In genomic region chr7:129144834-129145668, GRCh38 we compare ENCODE assay signal across 8 cellular contexts. TPM values are rescaled to one million over a fixed set of nuclear protein-coding genes. Genes with fewer than 3 reads are reported as not detected.
DNase-seq lines count a peak whose midpoint lies in the region; ATAC-seq, FAIRE-seq and TF ChIP-seq lines count a peak whose summit lies in the region.

No MANE protein-coding gene starts in this region.

- H4K20me1 ChIP-seq in MM.1S (ENCODE audit: insufficient read depth, low read length) (no peaks in the 10 kb centered on the region), K562 (replicated peaks; ENCODE audit: control insufficient read depth, insufficient read depth, low read length) (no peaks in the 10 kb centered on the region; the same call in 1 of the 2 replicates)

- H3K36me3 Mint-ChIP-seq in CD4-positive, CD25-positive, alpha-beta regulatory T cell = no peaks in the 10 kb centered on the region

- H3K4me1 Mint-ChIP-seq in CD4-positive, CD25-positive, alpha-beta regulatory T cell = peaks cover 0 to 23% (median 13%) of the 10 kb centered on the region in 4 donors

- H2AFZ ChIP-seq in MM.1S (ENCODE audit: low read length) (peak overlapping the region; percentile 86), K562 (ENCODE audit: low read depth, low read length) (no peak overlapping the region)

- no peak overlapping the region for H3K4me3 ChIP-seq in CD4-positive, CD25-positive, alpha-beta regulatory T cell (ENCODE audit: low read depth, low read length)
- peak overlapping the region; percentile 86 for H3K4me3 ChIP-seq in MM.1S (ENCODE audit: low read length)
- peak overlapping the region; percentile 11; the same call in 1 of the 2 replicates for H3K4me3 ChIP-seq in K562
- H3K4me3 ChIP-seq in mucosa of descending colon = no peak overlapping the region

- TF ChIP-seq EP300 in K562 (IDR thresholded peaks at IDR 0.05; ENCODE audit: low read length) = no peak

- H3K79me2 ChIP-seq in MM.1S (ENCODE audit: low read length) = peaks cover 33% of the 10 kb centered on the region
- no peaks in the 10 kb centered on the region for H3K79me2 ChIP-seq in K562 (ENCODE audit: control insufficient read depth, insufficient read depth, low read length)

- CTCF ChIA-PET in K562 (lab: Yijun Ruan, JAX; ENCODE audit: low intra/inter-chr PET ratio) = interaction anchor here (1.6 kb wide), 1 partner anchor 327 kb away, joined by 3 read pairs; no protein-coding TSS in a partner anchor

- intact Hi-C loops in K562 (cut with micrococcal nuclease) = no loop called here
- intact Hi-C loops in mucosa of descending colon (cut with DNase I, micrococcal nuclease) = no loop called here

- H3K9me3 Mint-ChIP-seq in CD4-positive, CD25-positive, alpha-beta regulatory T cell = peaks cover 0 to 3% (median 0%) of the 10 kb centered on the region in 7 donors

- no peak for TF ChIP-seq POLR2A in K562 (conservative IDR thresholded peaks at IDR 0.05)

- no peak for FAIRE-seq in K562 (lab: Jason Lieb, UNC)

- no TSS peak for BruUV-seq in K562 (replicated peaks; lab: Mats Ljungman, UMichigan)

- H3K27ac ChIP-seq in CD4-positive, CD25-positive, alpha-beta regulatory T cell (ENCODE audit: insufficient read depth, low read length, poor library complexity, severe bottlenecking) = no peak overlapping the region
- H3K27ac ChIP-seq in MM.1S (ENCODE audit: low read length) = no peak overlapping the region
- H3K27ac ChIP-seq in K562 (ENCODE audit: extremely low read depth, low read depth, low read length) = no peak overlapping the region

- peaks cover 14% of the 10 kb centered on the region for H3K4me1 ChIP-seq in CD4-positive, CD25-positive, alpha-beta regulatory T cell (ENCODE audit: control insufficient read depth, insufficient read depth, low read length, poor library complexity, severe bottlenecking)
- H3K4me1 ChIP-seq in MM.1S (ENCODE audit: low read length) (peaks cover 10% of the 10 kb centered on the region; the same call in 1 of the 2 replicates), K562 (replicated peaks in 1 of 2; ENCODE audit: control insufficient read depth in 2 of 2, insufficient read depth in 2 of 2, low read length in 2 of 2) (peaks cover 6 to 18% of the 10 kb centered on the region in 2 experiments; a peak in 4 of 5 replicates), mucosa of descending colon (ENCODE audit: low read depth) (no peaks in the 10 kb centered on the region)

- POLR2A ChIA-PET in K562 (lab: Yijun Ruan, JAX) = interaction anchor here (0.6 to 1.2 kb wide), 2 partner anchors 156 to 197 kb away, joined by 3 read pairs; no protein-coding TSS in a partner anchor

- H3K9ac ChIP-seq in MM.1S (ENCODE audit: low read length) (peak overlapping the region; percentile 63), K562 (ENCODE audit: insufficient read depth in 1 of 2, low read depth in 2 of 2, low read length in 2 of 2) (0 out of 4 replicates have a peak overlapping the region, but pooled peaks of 1 of the 2 experiments have one; percentile 6)

- no peak for TF ChIP-seq RAD21 in K562 (CRISPR knock-in tag; conservative IDR thresholded peaks at IDR 0.05 in 1 of 2, IDR thresholded peaks at IDR 0.05 in 1 of 2)

- H3K27me3 ChIP-seq in CD4-positive, CD25-positive, alpha-beta regulatory T cell (ENCODE audit: control insufficient read depth, insufficient read depth, low read length) = peaks cover 20% of the 10 kb centered on the region
- no peaks in the 10 kb centered on the region for H3K27me3 ChIP-seq in MM.1S (replicated peaks; ENCODE audit: insufficient read depth, low read length)
- peaks cover 61 to 78% of the 10 kb centered on the region in 2 experiments for H3K27me3 ChIP-seq in K562 (ENCODE audit: control insufficient read depth in 2 of 2, insufficient read depth in 2 of 2, low read length in 2 of 2)

- H3K9me2 ChIP-seq in MM.1S (replicated peaks; ENCODE audit: insufficient read depth, low read length) = no peaks in the 10 kb centered on the region

- H3K9me1 ChIP-seq in K562 (ENCODE audit: control insufficient read depth, insufficient read depth, low read length) = no peaks in the 10 kb centered on the region

- H3K4me2 ChIP-seq in MM.1S (ENCODE audit: low read depth, low read length) = peak overlapping the region; percentile 91
- peak overlapping the region; percentile 7 for H3K4me2 ChIP-seq in K562 (ENCODE audit: insufficient read depth, low read length)

- no peaks in the 10 kb centered on the region for H3F3A ChIP-seq in MM.1S (ENCODE audit: insufficient read depth, low read length)

- H3K9me3 ChIP-seq in CD4-positive, CD25-positive, alpha-beta regulatory T cell (ENCODE audit: control insufficient read depth in 2 of 2, low read length in 2 of 2) = no peaks in the 10 kb centered on the region
- H3K9me3 ChIP-seq in MM.1S (replicated peaks; ENCODE audit: insufficient read depth, low read length) (no peaks in the 10 kb centered on the region), K562 (replicated peaks; ENCODE audit: control insufficient read depth, insufficient read depth, low read depth, low read length) (no peaks in the 10 kb centered on the region), mucosa of descending colon (no peaks in the 10 kb centered on the region)

- peak overlapping the region in 1 of 3 donors; percentile 15 for H3K27ac Mint-ChIP-seq in CD4-positive, CD25-positive, alpha-beta regulatory T cell

- 11% methylated on average over 49 of the region's 58 CpGs for WGBS in K562 (ENCODE audit: insufficient coverage, low coverage, missing lambda C conversion rate)

- peak; percentile 6 to 26 for ATAC-seq in CD4-positive, CD25-positive, alpha-beta regulatory T cell (ENCODE audit: low read depth in 2 of 2)
- ATAC-seq in GM21360 (IDR thresholded peaks at IDR 0.05; ENCODE audit: unreplicated experiment) (peak; percentile 15), K562 (no peak), mucosa of descending colon (peak; percentile 12), GM21515 (IDR thresholded peaks at IDR 0.05; ENCODE audit: unreplicated experiment) (no peak)

- TF ChIP-seq CTCF in MM.1S (IDR thresholded peaks at IDR 0.05; ENCODE audit: low read length) (peak; percentile 70), K562 (IDR thresholded peaks at IDR 0.05 in 2 of 3, conservative IDR thresholded peaks at IDR 0.05 in 1 of 3; ENCODE audit: insufficient read depth in 2 of 3, low read depth in 1 of 3, low read length in 3 of 3) (peak; percentile 11 to 31 (median 16); a peak in 1 of 6 replicates), mucosa of descending colon (IDR thresholded peaks at IDR 0.05) (no peak)

- in situ Hi-C loops in K562 (cut with MboI) = no loop called here

- H3K27me3 Mint-ChIP-seq in CD4-positive, CD25-positive, alpha-beta regulatory T cell = peaks cover 65% of the 10 kb centered on the region

- peak overlapping the region; percentile 55 to 92 (median 86) for H3K4me3 Mint-ChIP-seq in CD4-positive, CD25-positive, alpha-beta regulatory T cell

- H3K36me3 ChIP-seq in CD4-positive, CD25-positive, alpha-beta regulatory T cell (ENCODE audit: control insufficient read depth, insufficient read depth, low read length) = no peaks in the 10 kb centered on the region
- H3K36me3 ChIP-seq in MM.1S (replicated peaks; ENCODE audit: insufficient read depth, low read length) (no peaks in the 10 kb centered on the region), K562 (ENCODE audit: control insufficient read depth, insufficient read depth, low read length) (no peaks in the 10 kb centered on the region), mucosa of descending colon (ENCODE audit: low read depth) (no peaks in the 10 kb centered on the region)

- peak in 1 of 3 donors; percentile 19 for DNase-seq in CD4-positive, CD25-positive, alpha-beta regulatory T cell
- DNase-seq in MM.1S (no peak), K562 (ENCODE audit: extremely low read depth in 1 of 4, low spot score in 3 of 4) (peak in 1 of 4 experiments; percentile 42), mucosa of descending colon (peak; percentile 34 to 53 (median 39)), SIG-M5 (lab: John Stamatoyannopoulos, UW) (no peak), NCI-H2107 treated with DMSO at 0.1 percent for 48 hours (lab: John Stamatoyannopoulos, UW; ENCODE audit: unreplicated experiment) (no peak)

RNA-seq across cellular contexts. Expression of gene TSPAN33, which starts 0.5 kb away (rescaled TPM):
- 4.5 TPM for total RNA-seq in CD4-positive, CD25-positive, alpha-beta regulatory T cell
- polyA plus RNA-seq in CD4-positive, CD25-positive, alpha-beta regulatory T cell = 1 to 10 TPM in 3 of 4 donors, under 1 TPM in 1; 0.96 to 3.2 (median 2.2) TPM
- 1.5 and 3.2 TPM in 2 replicates for total RNA-seq in K562 (2011; cell fraction: chromatin; rRNA removed; ENCODE audit: low replicate concordance)
- total RNA-seq in K562 (2011; cell fraction: nucleolus; rRNA removed) = 1.3 and 3.2 TPM in 2 replicates
- 2.9 and 3.9 TPM in 2 replicates for total RNA-seq in K562 (2011; cell fraction: nucleoplasm; rRNA removed)
- total RNA-seq in K562 (2014; rRNA removed) (0.20 and 0.23 TPM in 2 replicates), K562 (2014; rRNA removed; fragmentation: Illumina TruSeq; extraction: Trizol) (0.19 and 0.25 TPM in 2 replicates), K562 (2015; rRNA removed; fragmentation: Illumina TruSeq; extraction: Trizol) (not detected in 2 replicates), K562 (2021) (0.27 and 0.76 TPM in 2 replicates), mucosa of descending colon (10 to 100 TPM in 1 of 3 donors, 1 to 10 TPM in 2; 9.8 to 15.1 (median 10.0) TPM)
- polyA plus RNA-seq in K562 (2011; rRNA removed) (1.2 and 1.5 TPM in 2 replicates), K562 (2014; fragmentation: Illumina TruSeq; extraction: Trizol) (0.21 and 0.42 TPM in 2 replicates), K562 (2014; fragmentation: Nextera tagmentation; extraction: Ambion mirVana) (under 1 TPM in 1 of 2 experiments, not detected in 1; 0.03 TPM), K562 (2014; rRNA removed) (0.19 TPM in 1 of 2 replicates, not detected in the other)
- polyA plus RNA-seq in K562 (2011; cell fraction: cytosol; rRNA removed) = 1.6 and 1.7 TPM in 2 replicates
- 1.3 and 1.6 TPM in 2 replicates for polyA plus RNA-seq in K562 (2011; cell fraction: nucleus; rRNA removed)
- 0.16 and 0.30 TPM in 2 replicates for polyA plus RNA-seq in K562 (2012)
- polyA minus RNA-seq in K562 (2011; rRNA and poly(A)+ RNA removed) = 1.1 and 1.6 TPM in 2 replicates
- 1.2 and 1.3 TPM in 2 replicates for polyA minus RNA-seq in K562 (2011; cell fraction: cytosol; rRNA and poly(A)+ RNA removed)
- 0.54 and 1.2 TPM in 2 replicates for polyA minus RNA-seq in K562 (2011; cell fraction: nucleus; rRNA and poly(A)+ RNA removed)

RNA-seq across cellular contexts. Expression of gene SMO, which starts 43.4 kb away (rescaled TPM):
- total RNA-seq in CD4-positive, CD25-positive, alpha-beta regulatory T cell = 0.12 TPM
- polyA plus RNA-seq in CD4-positive, CD25-positive, alpha-beta regulatory T cell = not detected
- 0.60 TPM in 1 of 2 replicates, not detected in the other for total RNA-seq in K562 (2011; cell fraction: chromatin; rRNA removed; ENCODE audit: low replicate concordance)
- total RNA-seq in K562 (2011; cell fraction: nucleolus; rRNA removed) = 0.39 and 0.67 TPM in 2 replicates
- 1.2 TPM in 1 of 2 replicates, not detected in the other for total RNA-seq in K562 (2011; cell fraction: nucleoplasm; rRNA removed)
- total RNA-seq in K562 (2014; rRNA removed) (0.05 TPM in 1 of 2 replicates, not detected in the other), K562 (2014; rRNA removed; fragmentation: Illumina TruSeq; extraction: Trizol) (not detected in 2 replicates), K562 (2015; rRNA removed; fragmentation: Illumina TruSeq; extraction: Trizol) (not detected in 2 replicates), K562 (2021) (0.07 and 0.13 TPM in 2 replicates), mucosa of descending colon (10 to 100 TPM in 1 of 3 donors, 1 to 10 TPM in 2; 2.1 to 11.2 (median 2.2) TPM)
- polyA plus RNA-seq in K562 (2011; rRNA removed) (0.10 and 0.11 TPM in 2 replicates), K562 (2014; fragmentation: Illumina TruSeq; extraction: Trizol) (not detected in 2 replicates), K562 (2014; fragmentation: Nextera tagmentation; extraction: Ambion mirVana) (not detected), K562 (2014; rRNA removed) (0.11 TPM in 1 of 2 replicates, not detected in the other)
- polyA plus RNA-seq in K562 (2011; cell fraction: cytosol; rRNA removed) = 0.10 and 0.24 TPM in 2 replicates
- 0.41 and 0.91 TPM in 2 replicates for polyA plus RNA-seq in K562 (2011; cell fraction: nucleus; rRNA removed)
- polyA plus RNA-seq in K562 (2012) = not detected in 2 replicates
- polyA minus RNA-seq in K562 (2011; rRNA and poly(A)+ RNA removed) = 0.07 and 0.24 TPM in 2 replicates
- not detected in 2 replicates for polyA minus RNA-seq in K562 (2011; cell fraction: cytosol; rRNA and poly(A)+ RNA removed)
- 0.11 TPM in 1 of 2 replicates, not detected in the other for polyA minus RNA-seq in K562 (2011; cell fraction: nucleus; rRNA and poly(A)+ RNA removed)

Comparison
In these comparisons a context has a peak if more than half of its experiments do, and no peak if none do; other contexts are left out.
1. ATAC-seq: peak in CD4-positive, CD25-positive, alpha-beta regulatory T cell (2 of 2), GM21360 (single experiment) and mucosa of descending colon (single experiment); none in K562 (single experiment) and GM21515 (single experiment).
2. DNase-seq: peak in mucosa of descending colon (3 of 3); none in MM.1S (single experiment), SIG-M5 (single experiment) and NCI-H2107 treated with DMSO at 0.1 percent for 48 hours (single experiment).
3. H3K4me3 ChIP-seq: peak in MM.1S (single experiment) and K562 (single experiment); none in CD4-positive, CD25-positive, alpha-beta regulatory T cell (single experiment) and mucosa of descending colon (single experiment).